In genomic region chr17:36938566-36939058, GRCh38 we compare ENCODE assay signal across 10 cellular contexts. TPM values are rescaled to one million over a fixed set of nuclear protein-coding genes. Genes with fewer than 3 reads are reported as not detected.
A peak's percentile ranks its signal among the peaks of the same experiment; 100 is the strongest.
DNase-seq lines count a peak whose midpoint lies in the region.
"Had no signal": no experiment of that assay in that cellular context is flagged by ENCODE, and none has a peak within 500 bp of the region (broad histone marks: within the 10 kb centered on the region; RNA-seq: fewer than 3 reads in every experiment).

No MANE protein-coding gene starts in this region.

- no peaks in the 10 kb centered on the region for H3K9me3 Mint-ChIP-seq in T-helper 2 cell treated with Interferon-gamma antibody and Interleukin-4, amounts not matched to agents 5 μg/mL and 100 μg/mL, for 36 hours
- H3K9me3 Mint-ChIP-seq: activated naive CD4-positive, alpha-beta T cell treated with anti-CD3 and anti-CD28 coated beads, Interleukin-2, amount 50 U/mL, for 72 hours had no signal

- DNase-seq in T-helper 2 cell treated with Interferon-gamma antibody and Interleukin-4, amounts not matched to agents 5 μg/mL and 100 μg/mL, for 36 hours (ENCODE audit: low spot score), result no peak
- DNase-seq in T-helper 2 cell (no peak), M059J (ENCODE audit: low read depth) (peak; percentile 38), ecto neural progenitor cell (ENCODE audit: low spot score) (peak; percentile 83), NCI-H128 (lab: John Stamatoyannopoulos, UW; ENCODE audit: unreplicated experiment) (no peak), cortex of kidney (lab: John Stamatoyannopoulos, UW) (no peak), nucleus accumbens (lab: John Stamatoyannopoulos, UW) (no peak)

- peaks cover 80% of the 10 kb centered on the region for H3K27me3 Mint-ChIP-seq in T-helper 2 cell treated with Interferon-gamma antibody and Interleukin-4, amounts not matched to agents 5 μg/mL and 100 μg/mL, for 36 hours (ENCODE audit: low read depth)

- peak overlapping the region; percentile 13 for H3K27ac Mint-ChIP-seq in T-helper 2 cell treated with Interferon-gamma antibody and Interleukin-4, amounts not matched to agents 5 μg/mL and 100 μg/mL, for 36 hours

- peaks cover 7% of the 10 kb centered on the region for H3K36me3 Mint-ChIP-seq in T-helper 2 cell treated with Interferon-gamma antibody and Interleukin-4, amounts not matched to agents 5 μg/mL and 100 μg/mL, for 36 hours (ENCODE audit: low read depth)

- H3K4me3 Mint-ChIP-seq in T-helper 2 cell treated with Interferon-gamma antibody and Interleukin-4, amounts not matched to agents 5 μg/mL and 100 μg/mL, for 36 hours, result peak overlapping the region; percentile 16

- H3K36me3 ChIP-seq in neuron (ENCODE audit: insufficient read depth, low read length), result no peaks in the 10 kb centered on the region

- peaks cover 23% of the 10 kb centered on the region for H3K4me1 Mint-ChIP-seq in T-helper 2 cell treated with Interferon-gamma antibody and Interleukin-4, amounts not matched to agents 5 μg/mL and 100 μg/mL, for 36 hours (ENCODE audit: low read depth)

- H3K4me3 ChIP-seq in neuron (ENCODE audit: low read length), result peak overlapping the region; percentile 45

- no peak overlapping the region for H2AFZ ChIP-seq in neuron (ENCODE audit: low read depth, low read length)

- peaks cover 98% of the 10 kb centered on the region for H3K27me3 ChIP-seq in neuron (ENCODE audit: insufficient read depth, low read length)

- no peaks in the 10 kb centered on the region for H3K9me3 ChIP-seq in neuron (ENCODE audit: low read length)

- peaks cover 58% of the 10 kb centered on the region for H3K4me1 ChIP-seq in neuron (ENCODE audit: insufficient read depth, low read length)

RNA-seq across cellular contexts. Expression of gene LHX1, which starts 1.3 kb away (rescaled TPM):
- 0.81 and 3.5 TPM in 2 replicates for total RNA-seq in M059J (2014; rRNA removed; shearing (Covaris generic))
- total RNA-seq: activated naive CD4-positive, alpha-beta T cell treated with anti-CD3 and anti-CD28 coated beads, Interleukin-2, amount 50 U/mL, for 72 hours; sciatic nerve had no signal

RNA-seq across cellular contexts. Expression of gene AATF, which starts 10.1 kb away (rescaled TPM):
- total RNA-seq in M059J (2014; rRNA removed; shearing (Covaris generic)), result 28.6 and 43.5 TPM in 2 replicates

Comparison
In these comparisons a context has a peak if more than half of its experiments do, and no peak if none do; other contexts are left out.
1. DNase-seq: peak in M059J (single experiment) and ecto neural progenitor cell (single experiment); none in T-helper 2 cell treated with Interferon-gamma antibody and Interleukin-4, amounts not matched to agents 5 μg/mL and 100 μg/mL, for 36 hours (single experiment), T-helper 2 cell (0 of 5), NCI-H128 (single experiment), cortex of kidney (single experiment) and nucleus accumbens (0 of 56).